Comparison of ENCODE assay signal across 28 cellular contexts in genomic region chr1:206918076-206918475, GRCh38. TPM values are rescaled to one million over a fixed set of nuclear protein-coding genes. Genes with fewer than 3 reads are reported as not detected.
DNase-seq lines count a peak whose midpoint lies in the region; ATAC-seq and TF ChIP-seq lines count a peak whose summit lies in the region.
"Had no signal": no experiment of that assay in that cellular context is flagged by ENCODE, and none has a peak within 500 bp of the region (broad histone marks: within the 10 kb centered on the region; RNA-seq: fewer than 3 reads in every experiment).

No MANE protein-coding gene starts in this region.

- H3K9me3 ChIP-seq in CD4-positive, CD25-positive, alpha-beta regulatory T cell (ENCODE audit: control insufficient read depth in 2 of 2, low read length in 2 of 2) = no peaks in the 10 kb centered on the region
- H3K9me3 ChIP-seq in mononuclear cell (ENCODE audit: low read depth, low read length) = no peaks in the 10 kb centered on the region
- no peaks in the 10 kb centered on the region for H3K9me3 ChIP-seq in prostate gland
- H3K9me3 ChIP-seq: heart left ventricle, left lung had no signal

- H3K27me3 Mint-ChIP-seq in T-helper 2 cell treated with Interferon-gamma antibody and Interleukin-4, amounts not matched to agents 5 μg/mL and 100 μg/mL, for 36 hours (ENCODE audit: low read depth) = no peaks in the 10 kb centered on the region
- no peaks in the 10 kb centered on the region for H3K27me3 Mint-ChIP-seq in CD4-positive, CD25-positive, alpha-beta regulatory T cell
- peaks cover 3% of the 10 kb centered on the region; the same call in 1 of the 2 replicates for H3K27me3 Mint-ChIP-seq in WTC11 (ENCODE audit: low read depth)

- intact Hi-C loops in prostate gland (cut with DNase I) = no loop called here

- H3K4me1 Mint-ChIP-seq in T-helper 2 cell treated with Interferon-gamma antibody and Interleukin-4, amounts not matched to agents 5 μg/mL and 100 μg/mL, for 36 hours (ENCODE audit: low read depth) = peaks cover 61% of the 10 kb centered on the region
- H3K4me1 Mint-ChIP-seq in CD4-positive, CD25-positive, alpha-beta regulatory T cell = peaks cover 20 to 69% (median 53%) of the 10 kb centered on the region in 4 donors
- H3K4me1 Mint-ChIP-seq in WTC11 = no peaks in the 10 kb centered on the region
- H3K4me1 Mint-ChIP-seq: mesothelial cell of epicardium, neural progenitor cell had no signal

- CTCF ChIA-PET in WTC11 (lab: Charles Lee) = interaction anchor here (1.2 to 1.9 kb wide), 4 partner anchors 17 to 150 kb away, joined by 3 to 8 read pairs (median 5); no protein-coding TSS in a partner anchor

- peak overlapping the region; percentile 59 for H3K4me3 Mint-ChIP-seq in T-helper 2 cell treated with Interferon-gamma antibody and Interleukin-4, amounts not matched to agents 5 μg/mL and 100 μg/mL, for 36 hours
- H3K4me3 Mint-ChIP-seq in CD4-positive, CD25-positive, alpha-beta regulatory T cell = no peak overlapping the region
- H3K4me3 Mint-ChIP-seq in WTC11 = no peak overlapping the region
- H3K4me3 Mint-ChIP-seq: dendritic cell treated with granulocyte-macrophage colony-stimulating factor and Interleukin-4, amounts not matched to agents 40 ng/mL and 50 ng/mL, for 4 days; HFFc6; mesothelial cell of epicardium; neural progenitor cell had no signal

- H3K36me3 ChIP-seq in CD4-positive, CD25-positive, alpha-beta regulatory T cell (ENCODE audit: control insufficient read depth, insufficient read depth, low read length) = peaks cover 61% of the 10 kb centered on the region
- no peaks in the 10 kb centered on the region for H3K36me3 ChIP-seq in prostate gland
- H3K36me3 ChIP-seq: heart left ventricle, left lung, neural progenitor cell had no signal

- H3K36me3 Mint-ChIP-seq in T-helper 2 cell treated with Interferon-gamma antibody and Interleukin-4, amounts not matched to agents 5 μg/mL and 100 μg/mL, for 36 hours (ENCODE audit: low read depth) = peaks cover 50% of the 10 kb centered on the region
- H3K36me3 Mint-ChIP-seq in CD4-positive, CD25-positive, alpha-beta regulatory T cell = peaks cover 73% of the 10 kb centered on the region
- no peaks in the 10 kb centered on the region for H3K36me3 Mint-ChIP-seq in WTC11
- H3K36me3 Mint-ChIP-seq: mesothelial cell of epicardium, neural progenitor cell had no signal

- no peak for DNase-seq in T-helper 2 cell treated with Interferon-gamma antibody and Interleukin-4, amounts not matched to agents 5 μg/mL and 100 μg/mL, for 36 hours (ENCODE audit: low spot score)
- DNase-seq in T-helper 2 cell (no peak), prostate gland (ENCODE audit: low spot score) (no peak), NCI-H526 treated with DMSO at 0.1 percent for 48 hours (lab: John Stamatoyannopoulos, UW) (no peak), WTC11 (ENCODE audit: low spot score) (no peak)
- DNase-seq in CD4-positive, CD25-positive, alpha-beta regulatory T cell = no peak
- peak; percentile 58 for DNase-seq in Jurkat, Clone E6-1 (ENCODE audit: low read depth, low spot score)
- DNase-seq: 8988T; activated CD4-positive, alpha-beta T cell treated with anti-CD3 and anti-CD28 coated beads for 4 hours; AML-193; amygdala; heart left ventricle; HFFc6; left lung; NCI-H1436; NCI-H2171; stimulated activated CD4-positive, alpha-beta T cell treated with anti-CD3 and anti-CD28 coated beads, Interleukin-4, amount 100 ng/mL, for 24 hours had no signal

- TF ChIP-seq POLR2A in prostate gland (IDR thresholded peaks at IDR 0.05) = no peak

- POLR2A ChIA-PET in WTC11 (lab: Charles Lee) = no interaction called here

- H3K27ac Mint-ChIP-seq in T-helper 2 cell treated with Interferon-gamma antibody and Interleukin-4, amounts not matched to agents 5 μg/mL and 100 μg/mL, for 36 hours = peak overlapping the region; percentile 12
- H3K27ac Mint-ChIP-seq in CD4-positive, CD25-positive, alpha-beta regulatory T cell = peak overlapping the region in 2 of 3 donors; percentile 89 to 99
- no peak overlapping the region for H3K27ac Mint-ChIP-seq in WTC11
- H3K27ac Mint-ChIP-seq: dendritic cell treated with granulocyte-macrophage colony-stimulating factor and Interleukin-4, amounts not matched to agents 40 ng/mL and 50 ng/mL, for 4 days; HFFc6; mesothelial cell of epicardium; neural progenitor cell had no signal

- H3K4me3 ChIP-seq in CD4-positive, CD25-positive, alpha-beta regulatory T cell (ENCODE audit: low read depth, low read length) = peak overlapping the region; percentile 98
- no peak overlapping the region for H3K4me3 ChIP-seq in Jurkat, Clone E6-1 (ENCODE audit: low read length)
- H3K4me3 ChIP-seq in mononuclear cell (ENCODE audit: low read length) (peak overlapping the region; percentile 68), prostate gland (no peak overlapping the region)
- H3K4me3 ChIP-seq: left lung, neural progenitor cell had no signal

- peak overlapping the region; percentile 67 for H3K27ac ChIP-seq in CD4-positive, CD25-positive, alpha-beta regulatory T cell (ENCODE audit: insufficient read depth, low read length, poor library complexity, severe bottlenecking)
- no peak overlapping the region for H3K27ac ChIP-seq in prostate gland
- H3K27ac ChIP-seq: heart left ventricle, left lung, neural progenitor cell had no signal

- H3K4me1 ChIP-seq in CD4-positive, CD25-positive, alpha-beta regulatory T cell (ENCODE audit: control insufficient read depth, insufficient read depth, low read length, poor library complexity, severe bottlenecking) = peaks cover 76% of the 10 kb centered on the region
- peaks cover 90% of the 10 kb centered on the region for H3K4me1 ChIP-seq in mononuclear cell (ENCODE audit: insufficient read depth, low read length)
- H3K4me1 ChIP-seq in prostate gland (replicated peaks) = no peaks in the 10 kb centered on the region
- H3K4me1 ChIP-seq: neural progenitor cell had no signal

- no peak for TF ChIP-seq CTCF in prostate gland (IDR thresholded peaks at IDR 0.05)
- TF ChIP-seq CTCF in WTC11 (IDR thresholded peaks at IDR 0.05) = no peak

- ATAC-seq in CD4-positive, CD25-positive, alpha-beta regulatory T cell (ENCODE audit: low read depth in 2 of 2) = no peak
- no peak for ATAC-seq in WTC11
- ATAC-seq: heart left ventricle, left lung had no signal

- H3K9me3 Mint-ChIP-seq in T-helper 2 cell treated with Interferon-gamma antibody and Interleukin-4, amounts not matched to agents 5 μg/mL and 100 μg/mL, for 36 hours = no peaks in the 10 kb centered on the region
- H3K9me3 Mint-ChIP-seq in CD4-positive, CD25-positive, alpha-beta regulatory T cell = peaks cover 0 to 2% (median 0%) of the 10 kb centered on the region in 7 donors
- no peaks in the 10 kb centered on the region for H3K9me3 Mint-ChIP-seq in WTC11
- H3K9me3 Mint-ChIP-seq: dendritic cell treated with granulocyte-macrophage colony-stimulating factor and Interleukin-4, amounts not matched to agents 40 ng/mL and 50 ng/mL, for 4 days; HFFc6; mesothelial cell of epicardium; neural progenitor cell had no signal

- H3K27me3 ChIP-seq in CD4-positive, CD25-positive, alpha-beta regulatory T cell (ENCODE audit: control insufficient read depth, insufficient read depth, low read length) = no peaks in the 10 kb centered on the region
- no peaks in the 10 kb centered on the region for H3K27me3 ChIP-seq in mononuclear cell (ENCODE audit: insufficient read depth, low read length)
- no peaks in the 10 kb centered on the region for H3K27me3 ChIP-seq in prostate gland (replicated peaks; ENCODE audit: insufficient read depth)
- H3K27me3 ChIP-seq: left lung had no signal

- WGBS in prostate gland = 74% methylated on average over 3 of the region's 3 CpGs

TF ChIP-seq in WTC11, 78 proteins besides CTCF, POLR2A, EP300 and RAD21 (continues in another document):
- TF ChIP-seq ESRRA (CRISPR knock-in tag; IDR thresholded peaks at IDR 0.05; ENCODE audit: borderline replicate concordance) (no peak), ZNF219 (CRISPR knock-in tag; IDR thresholded peaks at IDR 0.05; ENCODE audit: borderline replicate concordance) (no peak), TP53 (CRISPR knock-in tag; IDR thresholded peaks at IDR 0.05) (no peak), ZNF416 (CRISPR knock-in tag; IDR thresholded peaks at IDR 0.05) (no peak), ZNF232 (CRISPR knock-in tag; IDR thresholded peaks at IDR 0.05) (no peak), E2F5 (CRISPR knock-in tag; IDR thresholded peaks at IDR 0.05) (no peak), SMAD4 (CRISPR knock-in tag; IDR thresholded peaks at IDR 0.05) (no peak)

RNA-seq across cellular contexts. Expression of gene FCMR, which starts 3.7 kb away (rescaled TPM):
- 393 TPM for total RNA-seq in CD4-positive, CD25-positive, alpha-beta regulatory T cell
- polyA plus RNA-seq in CD4-positive, CD25-positive, alpha-beta regulatory T cell = 100 to 1,000 TPM; 888 to 986 (median 949) TPM
- 18.5 TPM for polyA plus RNA-seq in Jurkat, Clone E6-1 (2012; ENCODE audit: insufficient read depth, insufficient read length)
- total RNA-seq in mononuclear cell = 117 TPM
- 1 to 10 TPM; 1.7 to 2.2 TPM for total RNA-seq in prostate gland
- 0.37 to 1.0 TPM (median 0.71 TPM) in 3 replicates for total RNA-seq in WTC11 (2021)
- total RNA-seq: endothelial cell of umbilical vein, mesothelial cell of epicardium had no signal
- polyA plus RNA-seq: endothelial cell of umbilical vein had no signal

RNA-seq across cellular contexts. Expression of gene IL24, which starts 20.8 kb away (rescaled TPM):
- not detected for total RNA-seq in CD4-positive, CD25-positive, alpha-beta regulatory T cell
- 10 to 100 TPM; 25.0 to 36.3 (median 29.6) TPM for polyA plus RNA-seq in CD4-positive, CD25-positive, alpha-beta regulatory T cell
- polyA plus RNA-seq in Jurkat, Clone E6-1 (2012; ENCODE audit: insufficient read depth, insufficient read length) = 0.90 TPM
- total RNA-seq in mononuclear cell (0.10 TPM), prostate gland (not detected), WTC11 (2021) (not detected in 3 replicates)
- total RNA-seq: cardiac septum, endothelial cell of umbilical vein, heart left ventricle, mesothelial cell of epicardium, OCI-LY7, renal cortical epithelial cell, subcutaneous adipose tissue, urinary bladder had no signal
- polyA plus RNA-seq: endothelial cell of umbilical vein had no signal

RNA-seq across cellular contexts. Expression of gene PIGR, which starts 28.2 kb away (rescaled TPM):
- total RNA-seq in CD4-positive, CD25-positive, alpha-beta regulatory T cell = not detected
- polyA plus RNA-seq in CD4-positive, CD25-positive, alpha-beta regulatory T cell = not detected
- not detected for polyA plus RNA-seq in Jurkat, Clone E6-1 (2012; ENCODE audit: insufficient read depth, insufficient read length)
- total RNA-seq in mononuclear cell (not detected), prostate gland (10 to 100 TPM in 1 of 2 donors, 1 to 10 TPM in 1; 1.9 to 91.7 TPM), WTC11 (2021) (1.8 to 2.2 TPM (median 1.9 TPM) in 3 replicates)
- total RNA-seq: endothelial cell of umbilical vein, M059J, mesothelial cell of epicardium had no signal
- polyA plus RNA-seq: endothelial cell of umbilical vein had no signal

RNA-seq across cellular contexts. Expression of gene FCAMR, which starts 52.2 kb away (rescaled TPM):
- total RNA-seq in CD4-positive, CD25-positive, alpha-beta regulatory T cell = not detected
- polyA plus RNA-seq in CD4-positive, CD25-positive, alpha-beta regulatory T cell = not detected
- not detected for polyA plus RNA-seq in Jurkat, Clone E6-1 (2012; ENCODE audit: insufficient read depth, insufficient read length)
- total RNA-seq in mononuclear cell (not detected), prostate gland (1 to 10 TPM in 1 of 2 donors, not detected in 1; 2.3 TPM), WTC11 (2021) (not detected in 3 replicates)
- total RNA-seq: cardiac septum, endothelial cell of umbilical vein, heart left ventricle, HFFc6, left lung, M059J, mesothelial cell of epicardium, OCI-LY7, subcutaneous adipose tissue, urinary bladder had no signal
- polyA plus RNA-seq: endothelial cell of umbilical vein, heart left ventricle, urinary bladder had no signal

RNA-seq across cellular contexts. Expression of gene IL20, which starts 52.7 kb away (rescaled TPM):
- total RNA-seq in CD4-positive, CD25-positive, alpha-beta regulatory T cell = not detected
- not detected for polyA plus RNA-seq in CD4-positive, CD25-positive, alpha-beta regulatory T cell
- not detected for polyA plus RNA-seq in Jurkat, Clone E6-1 (2012; ENCODE audit: insufficient read depth, insufficient read length)
- total RNA-seq in mononuclear cell (not detected), prostate gland (not detected), WTC11 (2021) (not detected in 3 replicates)
- total RNA-seq: cardiac septum, endothelial cell of umbilical vein, heart left ventricle, HFFc6, left lung, M059J, mesothelial cell of epicardium, OCI-LY7, renal cortical epithelial cell, subcutaneous adipose tissue, urinary bladder had no signal
- polyA plus RNA-seq: endothelial cell of umbilical vein, heart left ventricle, urinary bladder had no signal

Comparison
In these comparisons a context has a peak if more than half of its experiments do, and no peak if none do; other contexts are left out.
1. H3K4me3 ChIP-seq: peak in CD4-positive, CD25-positive, alpha-beta regulatory T cell (single experiment) and mononuclear cell (single experiment); none in Jurkat, Clone E6-1 (single experiment) and prostate gland (0 of 2).
2. RNA of gene FCMR, which starts 3.7 kb away (total RNA-seq): 393 TPM in CD4-positive, CD25-positive, alpha-beta regulatory T cell (single experiment) and 117 TPM in mononuclear cell (single experiment); 1.7 to 2.2 TPM in prostate gland and 0.37 to 1.0 TPM in WTC11; every median in the first group is over 10 times any median in the second.